8 cellular contexts compared by ENCODE assay signal in the genomic region with DNA sequence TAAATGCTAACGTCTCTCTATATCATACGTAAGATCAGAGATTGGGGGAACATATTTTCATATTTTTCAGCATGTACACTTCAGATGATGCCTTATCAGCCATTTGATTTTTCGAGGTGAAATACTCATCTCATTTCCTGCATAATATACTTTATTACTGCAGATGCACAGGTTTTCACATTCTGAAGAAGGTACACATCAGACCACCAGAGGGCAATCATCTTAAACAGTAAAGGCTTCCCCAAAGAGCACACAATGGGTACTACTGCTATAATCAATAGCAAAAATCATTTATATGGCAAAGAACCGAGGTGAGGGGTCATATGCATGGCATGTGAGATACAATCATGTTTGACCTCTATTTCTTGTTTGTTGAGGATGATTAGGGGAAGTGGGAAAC.
DNase-seq lines count a peak whose midpoint lies in the region; ATAC-seq, FAIRE-seq and TF ChIP-seq lines count a peak whose summit lies in the region.

No MANE protein-coding gene starts in this region.

- H3K9ac ChIP-seq in adipocyte (ENCODE audit: low read length): no peak overlapping the region
- no peak overlapping the region for H3K9ac ChIP-seq in HepG2 (ENCODE audit: insufficient read depth, low read depth, low read length)

- 34% methylated on average over 4 of the region's 4 CpGs for whole genome bisulfite sequencing in A549 (ENCODE audit: missing lambda C conversion rate)
- 38% methylated on average over 4 of the region's 4 CpGs for WGBS in HepG2 (ENCODE audit: low lambda C conversion rate)

- H3K79me2 ChIP-seq in HepG2 (ENCODE audit: insufficient read depth, low read length): no peaks in the 10 kb centered on the region

- H3K4me3 ChIP-seq in A549 (no peak overlapping the region), adipocyte (ENCODE audit: low read length) (no peak overlapping the region), HepG2 (replicated peaks in 1 of 3; ENCODE audit: insufficient read depth in 1 of 3, low read depth in 2 of 3, low read length in 3 of 3) (no peak overlapping the region), coronary artery (no peak overlapping the region)

- TF ChIP-seq CTCF in A549 (IDR thresholded peaks at IDR 0.05) (peak; percentile 24; the same call in 1 of the 3 replicates), HepG2 (CRISPR knock-in tag; IDR thresholded peaks at IDR 0.05) (peak; percentile 48), coronary artery (IDR thresholded peaks at IDR 0.05) (no peak)

- H3K36me3 ChIP-seq in adipocyte (ENCODE audit: control insufficient read depth, insufficient read depth, low read length, severe bottlenecking) (peaks cover 37% of the 10 kb centered on the region), HepG2 (replicated peaks in 1 of 2; ENCODE audit: control insufficient read depth in 1 of 2, insufficient read depth in 2 of 2, low read length in 2 of 2) (no peaks in the 10 kb centered on the region)

- TF ChIP-seq EP300 in A549 (IDR thresholded peaks at IDR 0.05): no peak
- TF ChIP-seq EP300 in HepG2 (IDR thresholded peaks at IDR 0.05; ENCODE audit: low read depth in 2 of 2, low read length in 2 of 2): no peak
- TF ChIP-seq EP300 in HepG2 (CRISPR knock-in tag; IDR thresholded peaks at IDR 0.05; ENCODE audit: borderline replicate concordance): no peak

- H3K27ac ChIP-seq in A549 (no peak overlapping the region), HepG2 (ENCODE audit: extremely low read length, insufficient read depth, low read length) (no peak overlapping the region), coronary artery (no peak overlapping the region)

- intact Hi-C loops in HepG2 (cut with micrococcal nuclease; ENCODE audit: unreplicated experiment): loop anchor here (2.0 kb wide), 1 partner anchor 126 kb away; no protein-coding TSS in a partner anchor

- no peaks in the 10 kb centered on the region for H4K20me1 ChIP-seq in HepG2 (ENCODE audit: insufficient read depth, low read length)

- ATAC-seq in A549: peak in 1 of 2 experiments; percentile 56; a peak in 1 of 6 replicates
- ATAC-seq in HepG2: peak; percentile 57; the same call in 2 of the 3 replicates

- H3K4me1 ChIP-seq in A549: no peaks in the 10 kb centered on the region
- peaks cover 6% of the 10 kb centered on the region for H3K4me1 ChIP-seq in adipocyte (ENCODE audit: control insufficient read depth, insufficient read depth, low read length)
- H3K4me1 ChIP-seq in HepG2 (ENCODE audit: insufficient read depth, low read length): no peaks in the 10 kb centered on the region

- CTCF ChIA-PET in A549 (lab: Yijun Ruan, JAX) (no interaction called here), HepG2 (lab: Yijun Ruan, JAX; ENCODE audit: low intra/inter-chr PET ratio, low total read pairs) (no interaction called here)

- in situ Hi-C loops in HepG2 (cut with HindIII; ENCODE audit: extremely low pct_ligation_motif_present, low pct_unique_long_range_greater_than_20kb): no loop called here

- BruUV-seq in HepG2 (replicated peaks; lab: Mats Ljungman, UMichigan): no TSS peak

- no peak overlapping the region for H3K4me2 ChIP-seq in A549
- no peak overlapping the region for H3K4me2 ChIP-seq in HepG2 (ENCODE audit: low read depth, low read length)

- FAIRE-seq in A549 (lab: Jason Lieb, UNC): no peak
- FAIRE-seq in HepG2 (lab: Jason Lieb, UNC): no peak

- H3K9me3 ChIP-seq in A549: no peaks in the 10 kb centered on the region
- H3K9me3 ChIP-seq in adipocyte (ENCODE audit: control insufficient read depth, low read length): no peaks in the 10 kb centered on the region
- no peaks in the 10 kb centered on the region for H3K9me3 ChIP-seq in HepG2 (ENCODE audit: low read length)

- DNase-seq in A549 (ENCODE audit: low read depth in 1 of 2, low spot score in 1 of 2): peak in 1 of 2 experiments; percentile 32
- DNase-seq in GM04504 (ENCODE audit: low read depth): peak; percentile 11
- peak; percentile 0 for DNase-seq in LHCN-M2 (ENCODE audit: low read depth)
- peak; percentile 72 for DNase-seq in adipocyte (ENCODE audit: low read depth)
- peak; percentile 26 for DNase-seq in HepG2 (ENCODE audit: low spot score)
- DNase-seq in activated T-cell treated with anti-CD3 and anti-CD28 coated beads for 4 hours: no peak
- DNase-seq in stimulated activated CD4-positive, alpha-beta T cell treated with anti-CD3 and anti-CD28 coated beads, Interleukin-1b, Interleukin-23, amount 100 ng/mL, for 48 hours: no peak
- no peak for DNase-seq in coronary artery (ENCODE audit: low spot score)

- TF ChIP-seq RAD21 in A549 (conservative IDR thresholded peaks at IDR 0.05 in 1 of 2, IDR thresholded peaks at IDR 0.05 in 1 of 2): peak in 1 of 2 experiments; percentile 21; a peak in 1 of 5 replicates
- TF ChIP-seq RAD21 in HepG2 (CRISPR knock-in tag; IDR thresholded peaks at IDR 0.05): 0 out of 2 replicates have a peak, but pooled peaks have one; percentile 12

- H3K27me3 ChIP-seq in adipocyte (replicated peaks; ENCODE audit: control insufficient read depth, insufficient read depth, low read length) (no peaks in the 10 kb centered on the region), HepG2 (ENCODE audit: control insufficient read depth in 1 of 2, insufficient read depth in 2 of 2, low read length in 2 of 2) (peaks cover 0 to 11% of the 10 kb centered on the region in 2 experiments; a peak in 1 of 5 replicates)

- TF ChIP-seq POLR2A in A549 (IDR thresholded peaks at IDR 0.05; ENCODE audit: low read length) (no peak), HepG2 (IDR thresholded peaks at IDR 0.05; ENCODE audit: insufficient read depth in 1 of 2, low read depth in 2 of 2, low read length in 2 of 2) (no peak)

- no peak overlapping the region for H2AFZ ChIP-seq in HepG2 (ENCODE audit: low read length)

- POLR2A ChIA-PET in A549 (lab: Yijun Ruan, JAX) (no interaction called here), HepG2 (lab: Yijun Ruan, JAX) (interaction anchor here (1.2 kb wide), 1 partner anchor 130 kb away, joined by 3 read pairs; a partner anchor contains a TSS)

TF ChIP-seq in A549, 52 proteins besides CTCF, POLR2A, EP300 and RAD21 (continues in another document):
- TF ChIP-seq RFX5 (IDR thresholded peaks at IDR 0.05): no peak
- TF ChIP-seq, protein P1, sequence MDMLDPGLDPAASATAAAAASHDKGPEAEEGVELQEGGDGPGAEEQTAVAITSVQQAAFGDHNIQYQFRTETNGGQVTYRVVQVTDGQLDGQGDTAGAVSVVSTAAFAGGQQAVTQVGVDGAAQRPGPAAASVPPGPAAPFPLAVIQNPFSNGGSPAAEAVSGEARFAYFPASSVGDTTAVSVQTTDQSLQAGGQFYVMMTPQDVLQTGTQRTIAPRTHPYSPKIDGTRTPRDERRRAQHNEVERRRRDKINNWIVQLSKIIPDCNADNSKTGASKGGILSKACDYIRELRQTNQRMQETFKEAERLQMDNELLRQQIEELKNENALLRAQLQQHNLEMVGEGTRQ (IDR thresholded peaks at IDR 0.05): no peak

TF ChIP-seq in HepG2, 621 proteins besides CTCF, POLR2A, EP300 and RAD21:
- peak; percentile 40; the same call in 1 of the 2 replicates for TF ChIP-seq STAG1 (CRISPR knock-in tag; IDR thresholded peaks at IDR 0.05)
- no peak for TF ChIP-seq ZNF761 (CRISPR knock-in tag; conservative IDR thresholded peaks at IDR 0.05)
- TF ChIP-seq THAP11 (CRISPR knock-in tag; IDR thresholded peaks at IDR 0.05): no peak
TF ChIP-seq in HepG2: peak in this region for 1.

Comparison
In these comparisons a context has a peak if more than half of its experiments do, and no peak if none do; other contexts are left out.
1. DNase-seq: peak in GM04504 (single experiment), LHCN-M2 (single experiment), adipocyte (single experiment) and HepG2 (single experiment); none in activated T-cell treated with anti-CD3 and anti-CD28 coated beads for 4 hours (single experiment), stimulated activated CD4-positive, alpha-beta T cell treated with anti-CD3 and anti-CD28 coated beads, Interleukin-1b, Interleukin-23, amount 100 ng/mL, for 48 hours (single experiment) and coronary artery (single experiment).